ENCODE assay signal across 28 cellular contexts in the genomic region with DNA sequence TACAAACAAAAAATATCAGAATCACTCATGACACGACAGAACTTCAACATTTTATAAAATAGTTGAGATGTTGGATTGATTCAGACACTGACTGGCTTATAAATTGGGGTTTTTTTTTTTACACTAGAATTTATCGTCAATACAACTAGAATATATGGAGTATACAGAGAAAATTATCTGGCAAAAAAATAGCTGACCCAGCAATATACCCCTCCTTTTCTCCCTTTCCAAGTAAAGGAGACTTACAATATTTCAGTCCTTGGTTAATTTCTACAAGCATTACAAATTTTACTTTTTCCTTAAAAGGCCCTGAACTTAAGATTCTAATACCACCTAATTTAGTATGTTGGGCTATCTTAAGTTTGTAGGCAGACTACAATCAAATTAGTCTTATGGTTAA.
"Had no signal": no experiment of that assay in that cellular context is flagged by ENCODE, and none has a peak within 500 bp of the region (broad histone marks: within the 10 kb centered on the region; RNA-seq: fewer than 3 reads in every experiment).

No MANE protein-coding gene starts in this region.

- H3K4me3 ChIP-seq: neural progenitor cell, ovary, psoas muscle, skin epidermis, smooth muscle cell, spleen, suprapubic skin, testis, tibial artery, transverse colon, upper lobe of right lung, uterus had no signal

- H2AFZ ChIP-seq: neural progenitor cell, parathyroid adenoma had no signal

- DNase-seq: natural killer cell; occipital lobe; ovary; posterior cingulate gyrus; psoas muscle; right cardiac atrium; spleen; stimulated activated CD4-positive, alpha-beta T cell treated with anti-CD3 and anti-CD28 coated beads, Interleukin-12 subunit alpha, Interleukin-12 subunit beta, amount 100 ng/mL, for 4 hours; stimulated activated CD4-positive, alpha-beta T cell treated with anti-CD3 and anti-CD28 coated beads, Interleukin-1b, Interleukin-23, amount 100 ng/mL, for 48 hours; stimulated activated CD4-positive, alpha-beta T cell treated with anti-CD3 and anti-CD28 coated beads, Interleukin-4, amount 100 ng/mL, for 1 hour; stimulated activated CD4-positive, alpha-beta T cell treated with anti-CD3 and anti-CD28 coated beads, Interleukin-4, amount 100 ng/mL, for 4 hours; stimulated activated CD8-positive, alpha-beta memory T cell treated with anti-CD3 and anti-CD28 coated beads, Interleukin-4, amount 100 ng/mL, for 48 hours; stimulated activated naive CD4-positive, alpha-beta T cell; stimulated activated naive CD8-positive, alpha-beta T cell treated with anti-CD3 and anti-CD28 coated beads, Interleukin-15, amount 100 ng/mL, for 72 hours; stimulated activated naive CD8-positive, alpha-beta T cell treated with anti-CD3 and anti-CD28 coated beads, Interleukin-15, Interleukin-2, amounts not matched to agents 100 U/mL and 50 U/mL, for 24 hours; substantia nigra; testis; tibial artery; transverse colon; upper lobe of right lung; uterus had no signal

- ATAC-seq: natural killer cell; psoas muscle; right cardiac atrium; sciatic nerve; stimulated activated memory B cell treated with anti-CD40 and anti-IgM and Interleukin-4, amounts not matched to agents 10 μg/mL and 1 μg/mL and 100 μg/mL, for 72 hours; stimulated activated naive CD8-positive, alpha-beta T cell treated with anti-CD3 and anti-CD28 coated beads, Interleukin-15, amount 100 ng/mL, for 72 hours; stimulated activated naive CD8-positive, alpha-beta T cell treated with anti-CD3 and anti-CD28 coated beads, Interleukin-15, Interleukin-2, amounts not matched to agents 100 U/mL and 50 U/mL, for 24 hours; upper lobe of right lung had no signal

- H3K79me2 ChIP-seq: parathyroid adenoma had no signal

- H3K4me1 ChIP-seq: neural progenitor cell, parathyroid adenoma, psoas muscle, spleen, testis, tibial artery, transverse colon, upper lobe of right lung, uterus had no signal

- H3K27me3 ChIP-seq: neural progenitor cell, ovary, spleen, suprapubic skin, testis, tibial artery, transverse colon, upper lobe of right lung, uterus had no signal

- H3K36me3 ChIP-seq: neural progenitor cell, ovary, suprapubic skin, tibial artery, transverse colon, upper lobe of right lung, uterus had no signal

- H3K9me3 ChIP-seq: ovary, psoas muscle, spleen, suprapubic skin, testis, tibial artery, transverse colon, upper lobe of right lung, uterus had no signal

- H3K4me2 ChIP-seq: neural progenitor cell, smooth muscle cell had no signal

- H3K9ac ChIP-seq: neural progenitor cell, parathyroid adenoma had no signal

- H3K27ac ChIP-seq: neural progenitor cell, ovary, parathyroid adenoma, psoas muscle, skin epidermis, spleen, suprapubic skin, testis, tibial artery, transverse colon, upper lobe of right lung, uterus had no signal
